In genomic region chr3:17088017-17088416, GRCh38 we compare ENCODE assay signal across 18 cellular contexts.
DNase-seq lines count a peak whose midpoint lies in the region; ATAC-seq and TF ChIP-seq lines count a peak whose summit lies in the region.
"Had no signal": no experiment of that assay in that cellular context is flagged by ENCODE, and none has a peak within 500 bp of the region (broad histone marks: within the 10 kb centered on the region; RNA-seq: fewer than 3 reads in every experiment).

No MANE protein-coding gene starts in this region.

- no peaks in the 10 kb centered on the region for H3K27me3 ChIP-seq in CD4-positive, alpha-beta memory T cell (ENCODE audit: insufficient read depth, low read length)
- H3K27me3 ChIP-seq in H7 (ENCODE audit: control insufficient read depth, insufficient read depth, low read length) = no peaks in the 10 kb centered on the region
- H3K27me3 ChIP-seq in A673 (replicated peaks; ENCODE audit: insufficient read depth, low read depth, low read length, poor library complexity) = no peaks in the 10 kb centered on the region
- H3K27me3 ChIP-seq: BE2C, cardiac muscle cell, hepatocyte, testis had no signal

- no peak for DNase-seq in CD4-positive, alpha-beta memory T cell
- DNase-seq in H7 (peak; percentile 55), Right ventricle myocardium superior (no peak), A673 (ENCODE audit: low spot score) (no peak)
- DNase-seq: activated CD4-positive, CD25-positive, alpha-beta regulatory T cell; activated naive CD4-positive, alpha-beta T cell treated with anti-CD3 and anti-CD28 coated beads, Interleukin-2, amount 50 U/mL, for 16 hours; BE2C; MV-4-11; NCI-H2029 treated with DMSO at 0.1 percent for 48 hours; NCI-H510A; stimulated activated CD4-positive, alpha-beta T cell treated with anti-CD3 and anti-CD28 coated beads, Interleukin-4, amount 100 ng/mL, for 24 hours; testis had no signal

- POLR2A ChIA-PET in CD4-positive, alpha-beta memory T cell (lab: Charles Lee; ENCODE audit: partially characterized antibody) = no interaction called here
- POLR2A ChIA-PET in A673 (lab: Charles Lee; ENCODE audit: low non-redundant PET) = no interaction called here

- intact Hi-C loops in CD4-positive, alpha-beta memory T cell (cut with micrococcal nuclease) = no loop called here
- intact Hi-C loops in Right ventricle myocardium superior (cut with DNase I) (no loop called here), A673 (cut with micrococcal nuclease; ENCODE audit: unreplicated experiment) (no loop called here)

- CTCF ChIA-PET in CD4-positive, alpha-beta memory T cell (lab: Charles Lee; ENCODE audit: partially characterized antibody) = no interaction called here
- CTCF ChIA-PET in A673 (lab: Charles Lee) = no interaction called here

- H3K27me3 Mint-ChIP-seq in CD4-positive, alpha-beta memory T cell = no peaks in the 10 kb centered on the region
- H3K27me3 Mint-ChIP-seq in nephron (ENCODE audit: low read depth) = peaks cover 3% of the 10 kb centered on the region

- TF ChIP-seq CTCF in nephron (IDR thresholded peaks at IDR 0.05; ENCODE audit: unreplicated experiment in 3 of 3) (no peak), A673 (conservative IDR thresholded peaks at IDR 0.05; ENCODE audit: low read depth, low read length) (no peak)

- BruUV-seq in A673 (replicated peaks; lab: Mats Ljungman, UMichigan) = no TSS peak

- ATAC-seq in Right ventricle myocardium superior (ENCODE audit: poor library complexity) = peak; percentile 60
- ATAC-seq in HG03460 (IDR thresholded peaks at IDR 0.05; ENCODE audit: unreplicated experiment) = no peak
- ATAC-seq in GM21526 (IDR thresholded peaks at IDR 0.05; ENCODE audit: low FRiP score, unreplicated experiment) = no peak

- no peak overlapping the region for H3K4me3 ChIP-seq in CD4-positive, alpha-beta memory T cell (ENCODE audit: low read length in 2 of 2)
- no peak overlapping the region for H3K4me3 ChIP-seq in H7 (ENCODE audit: insufficient read depth, low read depth, low read length)
- H3K4me3 ChIP-seq in A673 (ENCODE audit: low read depth, low read length, poor library complexity, severe bottlenecking) = no peak overlapping the region
- H3K4me3 ChIP-seq: cardiac muscle cell, hepatocyte, testis had no signal

- H3K27ac Mint-ChIP-seq in CD4-positive, alpha-beta memory T cell = peak overlapping the region; percentile 13 to 83 (median 70)
- peak overlapping the region in 2 of 3 experiments; percentile 5 to 65 for H3K27ac Mint-ChIP-seq in nephron

- H3K36me3 ChIP-seq in CD4-positive, alpha-beta memory T cell (ENCODE audit: insufficient read depth, low read length) = peaks cover 3% of the 10 kb centered on the region
- H3K36me3 ChIP-seq in H7 (replicated peaks; ENCODE audit: control insufficient read depth, insufficient read depth, low read length) (no peaks in the 10 kb centered on the region), A673 (ENCODE audit: insufficient read depth, low read length, poor library complexity, severe bottlenecking) (no peaks in the 10 kb centered on the region)
- H3K36me3 ChIP-seq: BE2C had no signal

- H3K9me3 Mint-ChIP-seq in CD4-positive, alpha-beta memory T cell = peaks cover 0 to 2% (median 0%) of the 10 kb centered on the region in 8 donors
- peaks cover 25% of the 10 kb centered on the region for H3K9me3 Mint-ChIP-seq in nephron

- no peaks in the 10 kb centered on the region for H3K9me3 ChIP-seq in CD4-positive, alpha-beta memory T cell (ENCODE audit: control insufficient read depth in 1 of 2, low read length in 2 of 2)
- no peaks in the 10 kb centered on the region for H3K9me3 ChIP-seq in A673 (ENCODE audit: low read depth, low read length, poor library complexity, severe bottlenecking)
- H3K9me3 ChIP-seq: BE2C, testis had no signal

- no peak overlapping the region for H3K27ac ChIP-seq in CD4-positive, alpha-beta memory T cell (ENCODE audit: low read depth, low read length)
- no peak overlapping the region for H3K27ac ChIP-seq in A673 (ENCODE audit: low read depth, low read length, poor library complexity, severe bottlenecking)
- H3K27ac ChIP-seq: cardiac muscle cell, hepatocyte, HL-60 had no signal

- peaks cover 41 to 55% (median 46%) of the 10 kb centered on the region in 4 donors for H3K4me1 Mint-ChIP-seq in CD4-positive, alpha-beta memory T cell
- peaks cover 51% of the 10 kb centered on the region for H3K4me1 Mint-ChIP-seq in nephron

- peaks cover 31% of the 10 kb centered on the region for H3K4me1 ChIP-seq in CD4-positive, alpha-beta memory T cell (ENCODE audit: insufficient read depth, low read length)
- no peaks in the 10 kb centered on the region for H3K4me1 ChIP-seq in A673 (ENCODE audit: insufficient read depth, low read length, poor library complexity, severe bottlenecking)
- H3K4me1 ChIP-seq: BE2C had no signal

- peak overlapping the region in 6 of 8 donors; percentile 33 to 75 (median 50) for H3K4me3 Mint-ChIP-seq in CD4-positive, alpha-beta memory T cell
- H3K4me3 Mint-ChIP-seq in nephron = peak overlapping the region in 1 of 3 experiments; percentile 28

- H3K36me3 Mint-ChIP-seq in CD4-positive, alpha-beta memory T cell = peaks cover 66 to 67% of the 10 kb centered on the region in 2 donors
- H3K36me3 Mint-ChIP-seq in nephron (ENCODE audit: low read depth) = peaks cover 42% of the 10 kb centered on the region
